Comparison of ENCODE assay signal across 9 cellular contexts in the genomic region with DNA sequence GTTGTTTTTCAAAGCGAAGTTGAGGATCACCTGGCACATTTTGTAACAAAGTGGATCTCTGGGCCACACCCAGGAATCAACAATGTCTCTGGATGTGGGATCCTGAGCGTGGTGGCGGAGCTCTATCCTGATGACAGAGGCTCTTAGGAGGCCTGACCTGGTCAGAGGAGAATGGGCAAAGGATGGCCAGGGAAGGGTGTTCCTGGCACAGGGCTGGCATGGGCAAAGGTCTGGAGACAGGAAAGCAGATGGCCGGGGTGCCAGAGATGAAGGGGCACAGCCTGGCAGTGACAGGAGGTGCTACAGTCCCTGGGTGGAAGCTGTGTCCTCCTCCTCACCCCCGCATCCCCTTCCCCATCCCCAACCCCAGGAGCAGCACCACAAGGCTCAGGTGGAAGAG.
"Had no signal": no experiment of that assay in that cellular context is flagged by ENCODE, and none has a peak within 500 bp of the region (broad histone marks: within the 10 kb centered on the region; RNA-seq: fewer than 3 reads in every experiment).

No MANE protein-coding gene starts in this region.

- H3K4me1 ChIP-seq: foreskin keratinocyte had no signal

- H3K27me3 ChIP-seq: colonic mucosa, foreskin keratinocyte had no signal

- H3K36me3 ChIP-seq: colonic mucosa had no signal

- H3K4me3 ChIP-seq: colonic mucosa had no signal

- H3K27ac Mint-ChIP-seq: activated T-helper 17 cell treated with anti-CD3 and anti-CD28 coated beads, Interleukin-2, amount 50 U/mL, for 72 hours had no signal

- H3K4me3 Mint-ChIP-seq: activated T-helper 17 cell treated with anti-CD3 and anti-CD28 coated beads, Interleukin-2, amount 50 U/mL, for 72 hours had no signal

- H3K27ac ChIP-seq: foreskin keratinocyte had no signal

- H3K27me3 Mint-ChIP-seq: activated T-helper 17 cell treated with anti-CD3 and anti-CD28 coated beads, Interleukin-2, amount 50 U/mL, for 72 hours had no signal

- H3K9me3 ChIP-seq: colonic mucosa had no signal

- H3K9me3 Mint-ChIP-seq: activated T-helper 17 cell treated with anti-CD3 and anti-CD28 coated beads, Interleukin-2, amount 50 U/mL, for 72 hours had no signal

- H3K4me1 Mint-ChIP-seq: activated T-helper 17 cell treated with anti-CD3 and anti-CD28 coated beads, Interleukin-2, amount 50 U/mL, for 72 hours had no signal

- DNase-seq: activated CD4-positive, alpha-beta T cell treated with anti-CD3 and anti-CD28 coated beads, Interleukin-2, amount 50 U/mL, for 1 hour; activated naive CD4-positive, alpha-beta T cell treated with Interleukin-2 at 50 U/mL for 16 hours; activated T-cell treated with anti-CD3 and anti-CD28 coated beads for 4 hours; colonic mucosa; effector CD4-positive, alpha-beta T cell; foreskin keratinocyte; stimulated activated CD4-positive, alpha-beta T cell treated with anti-CD3 and anti-CD28 coated beads, Interleukin-2, amount 100 ng/mL, for 48 hours; stimulated activated naive CD4-positive, alpha-beta T cell had no signal

- ATAC-seq: activated T-helper 17 cell treated with anti-CD3 and anti-CD28 coated beads, Interleukin-2, amount 50 U/mL, for 72 hours; foreskin keratinocyte had no signal
